9 cellular contexts compared by ENCODE assay signal in genomic region chr5:56050566-56051292, GRCh38. TPM values are rescaled to one million over a fixed set of nuclear protein-coding genes. Genes with fewer than 3 reads are reported as not detected.
A peak's percentile ranks its signal among the peaks of the same experiment; 100 is the strongest.
DNase-seq lines count a peak whose midpoint lies in the region; ATAC-seq and TF ChIP-seq lines count a peak whose summit lies in the region.
"Had no signal": no experiment of that assay in that cellular context is flagged by ENCODE, and none has a peak within 500 bp of the region (broad histone marks: within the 10 kb centered on the region; RNA-seq: fewer than 3 reads in every experiment).

No MANE protein-coding gene starts in this region.

- no peak for DNase-seq in activated naive CD4-positive, alpha-beta T cell treated with anti-CD3 and anti-CD28 coated beads, Interleukin-2, amount 10 ng/mL, durations not matched to agents 7 days and 5 days
- DNase-seq in activated naive CD4-positive, alpha-beta T cell treated with anti-CD3 and anti-CD28 coated beads, Interleukin-2, amount 50 U/mL, for 16 hours: no peak
- DNase-seq in left lobe of liver (ENCODE audit: low spot score) (no peak), upper lobe of left lung (no peak), ascending aorta (ENCODE audit: low spot score in 2 of 2) (no peak), NCI-H2029 treated with DMSO at 0.1 percent for 48 hours (lab: John Stamatoyannopoulos, UW) (no peak)
- DNase-seq: stimulated activated CD4-positive, alpha-beta T cell treated with anti-CD3 and anti-CD28 coated beads, Interleukin-4, amount 100 ng/mL, for 4 hours had no signal

- no peaks in the 10 kb centered on the region for H3K27me3 Mint-ChIP-seq in activated naive CD4-positive, alpha-beta T cell treated with anti-CD3 and anti-CD28 coated beads, Interleukin-2, amount 10 ng/mL, durations not matched to agents 7 days and 5 days

- H3K36me3 ChIP-seq in upper lobe of left lung (no peaks in the 10 kb centered on the region), ascending aorta (no peaks in the 10 kb centered on the region)

- ATAC-seq in left lobe of liver: peak; percentile 64
- no peak for ATAC-seq in upper lobe of left lung (ENCODE audit: low FRiP score in 2 of 2)
- ATAC-seq in HG02759 (IDR thresholded peaks at IDR 0.05; ENCODE audit: unreplicated experiment): no peak

- H3K36me3 Mint-ChIP-seq in activated naive CD4-positive, alpha-beta T cell treated with anti-CD3 and anti-CD28 coated beads, Interleukin-2, amount 10 ng/mL, durations not matched to agents 7 days and 5 days: peaks cover 22% of the 10 kb centered on the region

- no peak for TF ChIP-seq POLR2A in upper lobe of left lung (IDR thresholded peaks at IDR 0.05)

- CTCF ChIA-PET in activated naive CD4-positive, alpha-beta T cell treated with anti-CD3 and anti-CD28 coated beads, Interleukin-2, amount 10 ng/mL, durations not matched to agents 7 days and 5 days (lab: Charles Lee): interaction anchor here (0.8 to 1.3 kb wide), 5 partner anchors 44 to 70 kb away, joined by 3 to 5 read pairs (median 3); partner anchors contain the start of gene IL6ST

- H3K9me3 ChIP-seq in upper lobe of left lung (no peaks in the 10 kb centered on the region), ascending aorta (no peaks in the 10 kb centered on the region)

- TF ChIP-seq EP300 in upper lobe of left lung (IDR thresholded peaks at IDR 0.05): peak in 1 of 4 donors; percentile 46

- peak overlapping the region; percentile 98 for H3K27ac Mint-ChIP-seq in activated naive CD4-positive, alpha-beta T cell treated with anti-CD3 and anti-CD28 coated beads, Interleukin-2, amount 10 ng/mL, durations not matched to agents 7 days and 5 days

- 3 to 9% methylated on average over 1 of the region's 1 CpG for WGBS in upper lobe of left lung, 2 donors

- H3K4me1 ChIP-seq in upper lobe of left lung (peaks cover 16 to 25% (median 20%) of the 10 kb centered on the region in 4 donors), ascending aorta (no peaks in the 10 kb centered on the region)

- H3K4me1 Mint-ChIP-seq in activated naive CD4-positive, alpha-beta T cell treated with anti-CD3 and anti-CD28 coated beads, Interleukin-2, amount 10 ng/mL, durations not matched to agents 7 days and 5 days: peaks cover 69% of the 10 kb centered on the region

- H3K4me3 Mint-ChIP-seq in activated naive CD4-positive, alpha-beta T cell treated with anti-CD3 and anti-CD28 coated beads, Interleukin-2, amount 10 ng/mL, durations not matched to agents 7 days and 5 days: peak overlapping the region; percentile 59

- H3K27me3 ChIP-seq in upper lobe of left lung (no peaks in the 10 kb centered on the region), ascending aorta (no peaks in the 10 kb centered on the region)

- TF ChIP-seq CTCF in VCaP (conservative IDR thresholded peaks at IDR 0.05) (no peak), upper lobe of left lung (IDR thresholded peaks at IDR 0.05) (no peak), ascending aorta (IDR thresholded peaks at IDR 0.05) (no peak)

- peak overlapping the region; percentile 70 for H3K27ac ChIP-seq in VCaP
- peak overlapping the region in 3 of 4 donors; percentile 7 to 64 (median 44) for H3K27ac ChIP-seq in upper lobe of left lung
- no peak overlapping the region for H3K27ac ChIP-seq in ascending aorta

- intact Hi-C loops in ascending aorta (cut with DNase I): no loop called here

- no peak overlapping the region for H3K4me3 ChIP-seq in upper lobe of left lung
- no peak overlapping the region for H3K4me3 ChIP-seq in ascending aorta

- peaks cover 23% of the 10 kb centered on the region for H3K9me3 Mint-ChIP-seq in activated naive CD4-positive, alpha-beta T cell treated with anti-CD3 and anti-CD28 coated beads, Interleukin-2, amount 10 ng/mL, durations not matched to agents 7 days and 5 days

RNA-seq across cellular contexts. Expression of gene IL6ST, which starts 56.0 kb away (rescaled TPM):
- total RNA-seq in left lobe of liver (154 TPM), upper lobe of left lung (100 to 1,000 TPM; 177 to 383 (median 300) TPM), ascending aorta (192 TPM)

Comparison
In these comparisons a context has a peak if more than half of its experiments do, and no peak if none do; other contexts are left out.
1. H3K27ac ChIP-seq: peak in VCaP (single experiment) and upper lobe of left lung (3 of 4); none in ascending aorta (0 of 2).